In the genomic region with DNA sequence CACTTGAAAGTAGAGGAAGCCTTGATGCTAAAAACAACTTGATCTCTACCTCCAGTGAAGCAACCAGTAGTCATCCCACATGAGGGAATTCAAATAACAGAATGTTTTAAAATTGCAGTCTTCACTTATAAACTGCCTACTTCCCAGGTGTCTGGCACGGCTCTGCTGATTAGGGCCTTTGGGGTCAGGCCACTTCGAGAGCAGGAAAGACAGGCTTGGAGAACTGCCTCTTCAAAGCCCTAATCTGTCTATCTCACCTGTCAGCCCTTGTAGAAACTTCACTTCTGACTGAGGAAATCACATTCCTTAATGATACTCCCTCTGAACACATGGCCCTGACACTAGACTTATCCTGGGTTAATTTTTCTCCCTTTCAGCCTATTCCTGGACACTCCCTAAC, we compare ENCODE assay signal across 30 cellular contexts.
"Had no signal": no experiment of that assay in that cellular context is flagged by ENCODE, and none has a peak within 500 bp of the region (broad histone marks: within the 10 kb centered on the region; RNA-seq: fewer than 3 reads in every experiment).

No MANE protein-coding gene starts in this region.

- ATAC-seq: activated CD8-positive, alpha-beta T cell treated with anti-CD3 and anti-CD28 coated beads for 36 hours; activated T-cell treated with anti-CD3 and anti-CD28 coated beads, Interleukin-2, amount 50 U/mL, for 72 hours; activated T-helper 17 cell treated with anti-CD3 and anti-CD28 coated beads, Interleukin-2, amount 50 U/mL, for 72 hours; K562; PC-3; Right ventricle myocardium inferior had no signal

- H3K4me3 Mint-ChIP-seq: activated CD4-positive, alpha-beta T cell treated with anti-CD3 and anti-CD28 coated beads, Interleukin-2, amount 10 ng/mL, durations not matched to agents 24 days and 14 days; activated CD8-positive, alpha-beta T cell treated with anti-CD3 and anti-CD28 coated beads for 36 hours; activated naive CD8-positive, alpha-beta T cell treated with anti-CD3 and anti-CD28 coated beads for 36 hours; activated T-cell treated with anti-CD3 and anti-CD28 coated beads, Interleukin-2, amount 50 U/mL, for 72 hours; activated T-helper 17 cell treated with anti-CD3 and anti-CD28 coated beads, Interleukin-2, amount 50 U/mL, for 72 hours; central memory CD8-positive, alpha-beta T cell had no signal

- H3K27ac ChIP-seq: ascending aorta, cardiac muscle cell, RWPE1 had no signal

- H3K4me1 ChIP-seq: ascending aorta had no signal

- H3K4me3 ChIP-seq: ascending aorta, cardiac muscle cell, K562 had no signal

- H3K27me3 ChIP-seq: ascending aorta, cardiac muscle cell had no signal

- H3K27me3 Mint-ChIP-seq: activated CD4-positive, alpha-beta T cell treated with anti-CD3 and anti-CD28 coated beads, Interleukin-2, amount 10 ng/mL, durations not matched to agents 24 days and 14 days; activated CD8-positive, alpha-beta T cell treated with anti-CD3 and anti-CD28 coated beads for 36 hours; activated naive CD8-positive, alpha-beta T cell treated with anti-CD3 and anti-CD28 coated beads for 36 hours; activated T-helper 17 cell treated with anti-CD3 and anti-CD28 coated beads, Interleukin-2, amount 50 U/mL, for 72 hours; central memory CD8-positive, alpha-beta T cell had no signal

- H3K27ac Mint-ChIP-seq: activated CD4-positive, alpha-beta T cell treated with anti-CD3 and anti-CD28 coated beads, Interleukin-2, amount 10 ng/mL, durations not matched to agents 24 days and 14 days; activated CD8-positive, alpha-beta T cell treated with anti-CD3 and anti-CD28 coated beads for 36 hours; activated naive CD8-positive, alpha-beta T cell treated with anti-CD3 and anti-CD28 coated beads for 36 hours; activated T-cell treated with anti-CD3 and anti-CD28 coated beads, Interleukin-2, amount 50 U/mL, for 72 hours; activated T-helper 17 cell treated with anti-CD3 and anti-CD28 coated beads, Interleukin-2, amount 50 U/mL, for 72 hours had no signal

- H3K9me3 Mint-ChIP-seq: activated CD4-positive, alpha-beta T cell treated with anti-CD3 and anti-CD28 coated beads, Interleukin-2, amount 10 ng/mL, durations not matched to agents 24 days and 14 days; activated CD8-positive, alpha-beta T cell treated with anti-CD3 and anti-CD28 coated beads for 36 hours; activated naive CD8-positive, alpha-beta T cell treated with anti-CD3 and anti-CD28 coated beads for 36 hours; activated T-helper 17 cell treated with anti-CD3 and anti-CD28 coated beads, Interleukin-2, amount 50 U/mL, for 72 hours had no signal

- H3K9me3 ChIP-seq: ascending aorta had no signal

- H3K36me3 ChIP-seq: ascending aorta, cardiac muscle cell had no signal

- DNase-seq: activated CD4-positive, alpha-beta T cell treated with anti-CD3 and anti-CD28 coated beads, Interleukin-2, amount 10 ng/mL, durations not matched to agents 24 days and 14 days; activated CD4-positive, alpha-beta T cell treated with anti-CD3 and anti-CD28 coated beads, Interleukin-2, amount 50 U/mL, for 4 hours; activated CD8-positive, alpha-beta T cell treated with anti-CD3 and anti-CD28 coated beads for 36 hours; activated effector memory CD4-positive, alpha-beta T cell treated with anti-CD3 and anti-CD28 coated beads, Interleukin-2, amount 50 U/mL, for 16 hours; activated naive CD4-positive, alpha-beta T cell; activated naive CD4-positive, alpha-beta T cell treated with anti-CD3 and anti-CD28 coated beads, Interleukin-2, amount 50 U/mL, for 16 hours; activated naive CD8-positive, alpha-beta T cell treated with anti-CD3 and anti-CD28 coated beads for 36 hours; activated T-cell treated with anti-CD3 and anti-CD28 coated beads, Interleukin-2, amount 50 U/mL, for 1 hour; activated T-cell treated with anti-CD3 and anti-CD28 coated beads, Interleukin-2, amount 50 U/mL, for 72 hours; amygdala; NCI-H1105; NCI-H1417 treated with DMSO at 0.1 percent for 48 hours; NCI-H1930; NCI-H2081 treated with DMSO at 0.1 percent for 48 hours; NCI-H345; NCI-H526; NCI-H748 treated with DMSO at 0.1 percent for 48 hours; NK-92 treated with Interleukin-12 subunit alpha and Interleukin-12 subunit beta, amount 100 ng/mL, for 24 hours; PC-3; SIG-M5; SW 1271; T-helper 1 cell; T-helper 9 cell had no signal

- FAIRE-seq: K562 had no signal

- H3K4me1 Mint-ChIP-seq: activated CD4-positive, alpha-beta T cell treated with anti-CD3 and anti-CD28 coated beads, Interleukin-2, amount 10 ng/mL, durations not matched to agents 24 days and 14 days; activated naive CD8-positive, alpha-beta T cell treated with anti-CD3 and anti-CD28 coated beads for 36 hours; activated T-helper 17 cell treated with anti-CD3 and anti-CD28 coated beads, Interleukin-2, amount 50 U/mL, for 72 hours; central memory CD8-positive, alpha-beta T cell had no signal

- H3K36me3 Mint-ChIP-seq: activated naive CD8-positive, alpha-beta T cell treated with anti-CD3 and anti-CD28 coated beads for 36 hours had no signal
